9 cellular contexts compared by ENCODE assay signal in the genomic region with DNA sequence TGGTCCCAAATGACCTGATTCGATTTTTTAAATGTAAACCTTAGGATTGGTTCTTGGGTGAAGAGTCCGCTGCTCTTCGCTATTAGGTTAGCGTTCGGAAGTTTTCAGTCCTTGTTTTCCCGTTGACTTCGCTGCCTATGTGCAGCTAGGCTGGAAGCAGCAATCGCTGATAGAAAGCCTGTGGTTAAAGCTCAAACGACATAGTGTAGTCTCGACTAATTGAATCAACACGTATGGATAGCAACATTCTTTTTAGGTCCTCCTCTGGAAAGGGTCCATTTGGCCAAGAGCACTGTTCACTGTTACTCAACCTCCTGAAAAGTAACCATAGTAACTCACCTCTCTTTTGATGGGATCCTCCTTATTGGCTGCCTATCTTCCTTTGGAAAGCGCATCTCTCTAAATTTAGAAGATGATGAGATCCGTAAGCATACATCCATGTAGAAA.
DNase-seq lines count a peak whose midpoint lies in the region; ATAC-seq and TF ChIP-seq lines count a peak whose summit lies in the region.
"Had no signal": no experiment of that assay in that cellular context is flagged by ENCODE, and none has a peak within 500 bp of the region (broad histone marks: within the 10 kb centered on the region; RNA-seq: fewer than 3 reads in every experiment).

No MANE protein-coding gene starts in this region.

- H3K27ac ChIP-seq in RWPE2 (ENCODE audit: poor library complexity, severe bottlenecking) (no peak overlapping the region), hepatocyte (no peak overlapping the region), spleen (no peak overlapping the region), tibial artery (no peak overlapping the region)
- H3K27ac ChIP-seq: C4-2B had no signal

- TF ChIP-seq POLR2A in spleen (IDR thresholded peaks at IDR 0.05): no peak

- H3K4me1 ChIP-seq in RWPE2 (ENCODE audit: insufficient read depth, poor library complexity, severe bottlenecking) (no peaks in the 10 kb centered on the region), hepatocyte (ENCODE audit: insufficient read depth) (no peaks in the 10 kb centered on the region), spleen (peaks cover 4 to 39% (median 15%) of the 10 kb centered on the region in 6 donors), tibial artery (peaks cover 0 to 11% (median 9%) of the 10 kb centered on the region in 4 donors)

- H3K4me2 ChIP-seq in hepatocyte: peak overlapping the region; percentile 84

- H4K20me1 ChIP-seq in hepatocyte (ENCODE audit: insufficient read depth, poor library complexity, severe bottlenecking): no peaks in the 10 kb centered on the region

- no peaks in the 10 kb centered on the region for H3K36me3 ChIP-seq in RWPE2 (ENCODE audit: low read depth)
- no peaks in the 10 kb centered on the region for H3K36me3 ChIP-seq in hepatocyte (replicated peaks; ENCODE audit: insufficient read depth, low read depth)
- H3K36me3 ChIP-seq in spleen: no peaks in the 10 kb centered on the region
- H3K36me3 ChIP-seq in tibial artery: no peaks in the 10 kb centered on the region

- H3K9me3 ChIP-seq in RWPE2 (ENCODE audit: severe bottlenecking): no peaks in the 10 kb centered on the region
- no peaks in the 10 kb centered on the region for H3K9me3 ChIP-seq in hepatocyte (ENCODE audit: low read depth)
- no peaks in the 10 kb centered on the region for H3K9me3 ChIP-seq in spleen
- H3K9me3 ChIP-seq in tibial artery: no peaks in the 10 kb centered on the region

- no peaks in the 10 kb centered on the region for H3K79me2 ChIP-seq in hepatocyte

- no peak for TF ChIP-seq CTCF in RWPE2 (IDR thresholded peaks at IDR 0.05; ENCODE audit: poor library complexity, severe bottlenecking)
- no peak for TF ChIP-seq CTCF in hepatocyte (IDR thresholded peaks at IDR 0.05; ENCODE audit: poor library complexity)
- no peak for TF ChIP-seq CTCF in spleen (IDR thresholded peaks at IDR 0.05 in 8 of 11, conservative IDR thresholded peaks at IDR 0.05 in 3 of 11)
- no peak for TF ChIP-seq CTCF in tibial artery (IDR thresholded peaks at IDR 0.05)

- H3K4me3 ChIP-seq in RWPE2 (ENCODE audit: severe bottlenecking) (no peak overlapping the region), hepatocyte (peak overlapping the region; percentile 12), spleen (peak overlapping the region; percentile 8 to 66 (median 36)), tibial artery (peak overlapping the region in 1 of 2 donors; percentile 20)

- ATAC-seq in RWPE2 (ENCODE audit: low read depth) (peak; percentile 17; the same call in 2 of the 3 replicates), GM21737 (IDR thresholded peaks at IDR 0.05; ENCODE audit: unreplicated experiment) (no peak)

- intact Hi-C loops in spleen (cut with DNase I; ENCODE audit: low total_unique reads) (loop anchor here (10.0 kb wide), 1 partner anchor 653 kb away; no protein-coding TSS in a partner anchor), tibial artery (cut with DNase I; ENCODE audit: low total_unique reads) (no loop called here)

- H3K9me2 ChIP-seq in hepatocyte (replicated peaks; ENCODE audit: insufficient read depth): no peaks in the 10 kb centered on the region

- DNase-seq in NCI-H510A treated with DMSO at 0.1 percent for 48 hours (lab: John Stamatoyannopoulos, UW) (peak; percentile 26), NCI-H510A (lab: John Stamatoyannopoulos, UW) (no peak), RWPE2 (ENCODE audit: low spot score) (no peak), hepatocyte (ENCODE audit: low spot score) (no peak), spleen (no peak), tibial artery (no peak), GF-D8 (lab: John Stamatoyannopoulos, UW) (no peak)

- WGBS in hepatocyte (ENCODE audit: low lambda C conversion rate, missing lambda C conversion rate): 26% methylated on average over 13 of the region's 13 CpGs
- WGBS in spleen, 5 donors: 12 to 22% (median 16%) methylated on average over 13 of the region's 13 CpGs

- no peak overlapping the region for H2AFZ ChIP-seq in hepatocyte

- H3K27me3 ChIP-seq in RWPE2 (ENCODE audit: insufficient read depth, poor library complexity, severe bottlenecking) (peaks cover 43% of the 10 kb centered on the region), hepatocyte (peaks cover 62% of the 10 kb centered on the region), spleen (replicated peaks in 1 of 7) (peaks cover 0 to 57% (median 37%) of the 10 kb centered on the region in 7 donors), tibial artery (peaks cover 0 to 39% of the 10 kb centered on the region in 2 donors)
